Comparison of ENCODE assay signal across 11 cellular contexts in genomic region chr15:96023081-96023480, GRCh38.
"Had no signal": no experiment of that assay in that cellular context is flagged by ENCODE, and none has a peak within 500 bp of the region (broad histone marks: within the 10 kb centered on the region; RNA-seq: fewer than 3 reads in every experiment).

No MANE protein-coding gene starts in this region.

- H3K4me1 ChIP-seq: HAP-1 had no signal

- FAIRE-seq: H1, H54 had no signal

- H3K9me3 ChIP-seq: HAP-1 had no signal

- H2AFZ ChIP-seq: GM23248, GM23338 had no signal

- H3K4me3 ChIP-seq: GM23248, GM23338, HAP-1 had no signal

- H3K9ac ChIP-seq: GM23248 had no signal

- H3K27ac ChIP-seq: GM23248 had no signal

- ATAC-seq: GM23338, HCT116 had no signal

- H3K4me2 ChIP-seq: GM23338 had no signal

- DNase-seq: GM23248, GOT3, H7, H9, HCEC 1CT, HFFc6 had no signal

- H3K36me3 ChIP-seq: HAP-1 had no signal
